In genomic region chr11:35321532-35322320, GRCh38 we compare ENCODE assay signal across 14 cellular contexts.
DNase-seq lines count a peak whose midpoint lies in the region; ATAC-seq, FAIRE-seq and TF ChIP-seq lines count a peak whose summit lies in the region.
"Had no signal": no experiment of that assay in that cellular context is flagged by ENCODE, and none has a peak within 500 bp of the region (broad histone marks: within the 10 kb centered on the region; RNA-seq: fewer than 3 reads in every experiment).

No MANE protein-coding gene starts in this region.

- intact Hi-C loops in pancreas (cut with DNase I), result no loop called here

- peak; percentile 76 to 82 (median 80) for ATAC-seq in pancreas
- no peak for ATAC-seq in foreskin keratinocyte
- ATAC-seq: Panc1 had no signal

- no peaks in the 10 kb centered on the region for H3K9me3 ChIP-seq in MG63
- H3K9me3 ChIP-seq in pancreas, result no peaks in the 10 kb centered on the region
- H3K9me3 ChIP-seq: prostate gland, tibial artery had no signal

- 30 to 34% methylated on average over 11 of the region's 11 CpGs for WGBS in pancreas, 2 donors

- no peak for TF ChIP-seq CTCF in brain (conservative IDR thresholded peaks at IDR 0.05)
- TF ChIP-seq CTCF in pancreas (IDR thresholded peaks at IDR 0.05), result no peak
- TF ChIP-seq CTCF in foreskin keratinocyte (conservative IDR thresholded peaks at IDR 0.05), result no peak

- H3K36me3 ChIP-seq in MG63, result no peaks in the 10 kb centered on the region
- no peaks in the 10 kb centered on the region for H3K36me3 ChIP-seq in pancreas
- H3K36me3 ChIP-seq: prostate gland, tibial artery had no signal

- H3K27ac Mint-ChIP-seq in brain, result peak overlapping the region in 4 of 5 experiments; percentile 18 to 71 (median 60)
- H3K27ac Mint-ChIP-seq: activated B cell treated with CpG ODN at 0.5 μM for 24 hours had no signal

- peak overlapping the region; percentile 67 to 91 (median 80) for H3K27ac ChIP-seq in pancreas
- no peak overlapping the region for H3K27ac ChIP-seq in foreskin keratinocyte
- H3K27ac ChIP-seq: tibial artery had no signal

- H3K4me1 Mint-ChIP-seq in brain, result peaks cover 44% of the 10 kb centered on the region

- H3K27me3 ChIP-seq in MG63 (no peaks in the 10 kb centered on the region), pancreas (no peaks in the 10 kb centered on the region), foreskin keratinocyte (no peaks in the 10 kb centered on the region)
- H3K27me3 ChIP-seq: tibial artery had no signal

- no peak for FAIRE-seq in pancreas (lab: Jason Lieb, UNC)

- H3K4me1 ChIP-seq in pancreas, result peaks cover 38 to 53% (median 44%) of the 10 kb centered on the region in 3 donors
- H3K4me1 ChIP-seq in foreskin keratinocyte, result peaks cover 9% of the 10 kb centered on the region
- H3K4me1 ChIP-seq: prostate gland had no signal

- peak; percentile 65 for DNase-seq in COR-L47 (lab: John Stamatoyannopoulos, UW)
- DNase-seq in MG63, result peak; percentile 33
- DNase-seq in pancreas, result peak in 4 of 6 donors; percentile 46 to 69 (median 62)
- no peak for DNase-seq in NCI-H2227 treated with DMSO at 0.1 percent for 48 hours (lab: John Stamatoyannopoulos, UW)
- no peak for DNase-seq in effector CD4-positive, alpha-beta T cell
- no peak for DNase-seq in stimulated activated CD4-positive, alpha-beta T cell treated with anti-CD3 and anti-CD28 coated beads, Interleukin-4, amount 100 ng/mL, for 24 hours
- DNase-seq in foreskin keratinocyte, result no peak
- DNase-seq: activated B cell treated with CpG ODN at 0.5 μM for 24 hours, hypothalamus, NCI-H1436 treated with DMSO at 0.1 percent for 48 hours, tibial artery had no signal

- no peak overlapping the region for H3K4me3 ChIP-seq in MG63
- no peak overlapping the region for H3K4me3 ChIP-seq in pancreas
- H3K4me3 ChIP-seq: prostate gland, tibial artery had no signal

- no peaks in the 10 kb centered on the region for H3K27me3 Mint-ChIP-seq in brain
- H3K27me3 Mint-ChIP-seq: activated B cell treated with CpG ODN at 0.5 μM for 24 hours had no signal

- H3K4me3 Mint-ChIP-seq in brain, result peak overlapping the region in 1 of 5 experiments; percentile 2
- H3K4me3 Mint-ChIP-seq: activated B cell treated with CpG ODN at 0.5 μM for 24 hours had no signal

- peaks cover 26% of the 10 kb centered on the region for H3K36me3 Mint-ChIP-seq in brain

- H3K9me3 Mint-ChIP-seq in brain, result no peaks in the 10 kb centered on the region
- H3K9me3 Mint-ChIP-seq: activated B cell treated with CpG ODN at 0.5 μM for 24 hours had no signal

Comparison
In these comparisons a context has a peak if more than half of its experiments do, and no peak if none do; other contexts are left out.
1. DNase-seq: peak in COR-L47 (single experiment), MG63 (single experiment) and pancreas (4 of 6); none in NCI-H2227 treated with DMSO at 0.1 percent for 48 hours (single experiment), effector CD4-positive, alpha-beta T cell (single experiment), stimulated activated CD4-positive, alpha-beta T cell treated with anti-CD3 and anti-CD28 coated beads, Interleukin-4, amount 100 ng/mL, for 24 hours (single experiment) and foreskin keratinocyte (0 of 2).